In the genomic region with DNA sequence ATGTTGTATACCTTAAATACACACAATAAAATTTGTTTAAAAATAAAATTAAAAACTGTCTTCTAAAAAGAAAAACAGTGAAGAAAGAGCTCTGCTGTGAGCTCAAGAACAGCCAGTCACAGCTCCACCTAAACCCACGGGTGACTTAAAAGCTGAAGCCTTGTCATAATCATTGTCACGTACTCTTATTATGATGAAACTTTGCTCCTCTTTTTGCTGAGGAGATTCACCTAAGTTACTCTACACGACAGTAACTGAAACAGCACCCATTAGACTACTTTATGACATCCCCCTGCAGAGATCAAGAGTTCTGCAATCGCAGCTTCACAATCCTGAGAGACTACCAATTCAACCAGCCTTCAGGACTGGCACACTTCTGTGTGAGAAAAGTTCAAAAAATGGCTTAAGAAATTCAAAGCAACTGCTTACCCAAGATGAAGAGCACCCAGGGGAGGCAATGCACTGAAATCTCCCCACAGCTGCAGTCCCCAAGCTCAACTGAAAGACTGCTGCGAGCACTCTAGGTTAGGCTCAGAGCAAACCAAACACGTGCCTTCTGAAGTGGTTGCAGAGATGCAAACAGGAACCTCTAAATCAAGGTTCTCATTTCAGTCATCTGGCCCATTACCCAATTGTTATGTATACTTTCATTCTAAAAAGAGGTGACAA, we compare ENCODE assay signal across 9 cellular contexts. TPM values are rescaled to one million over a fixed set of nuclear protein-coding genes. Genes with fewer than 3 reads are reported as not detected.
A peak's percentile ranks its signal among the peaks of the same experiment; 100 is the strongest.
DNase-seq lines count a peak whose midpoint lies in the region; ATAC-seq and TF ChIP-seq lines count a peak whose summit lies in the region.
"Had no signal": no experiment of that assay in that cellular context is flagged by ENCODE, and none has a peak within 500 bp of the region (broad histone marks: within the 10 kb centered on the region; RNA-seq: fewer than 3 reads in every experiment).

A gene with protein sequence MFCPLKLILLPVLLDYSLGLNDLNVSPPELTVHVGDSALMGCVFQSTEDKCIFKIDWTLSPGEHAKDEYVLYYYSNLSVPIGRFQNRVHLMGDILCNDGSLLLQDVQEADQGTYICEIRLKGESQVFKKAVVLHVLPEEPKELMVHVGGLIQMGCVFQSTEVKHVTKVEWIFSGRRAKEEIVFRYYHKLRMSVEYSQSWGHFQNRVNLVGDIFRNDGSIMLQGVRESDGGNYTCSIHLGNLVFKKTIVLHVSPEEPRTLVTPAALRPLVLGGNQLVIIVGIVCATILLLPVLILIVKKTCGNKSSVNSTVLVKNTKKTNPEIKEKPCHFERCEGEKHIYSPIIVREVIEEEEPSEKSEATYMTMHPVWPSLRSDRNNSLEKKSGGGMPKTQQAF (minus strand): TSS at position 500 of the 669 bp plus-strand sequence. CDS start 10,145 bp downstream, outside the sequence.

- peaks cover 6% of the 10 kb centered on the region for H3K27me3 ChIP-seq in muscle layer of duodenum (ENCODE audit: low read depth, low read length)
- H3K27me3 ChIP-seq in MM.1S (replicated peaks; ENCODE audit: insufficient read depth, low read length) = peaks cover 15% of the 10 kb centered on the region; the same call in 1 of the 2 replicates

- no peaks in the 10 kb centered on the region for H3K9me3 ChIP-seq in muscle layer of duodenum (ENCODE audit: control insufficient read depth in 1 of 2, low read length in 2 of 2)
- no peaks in the 10 kb centered on the region for H3K9me3 ChIP-seq in MM.1S (replicated peaks; ENCODE audit: insufficient read depth, low read length)

- no peaks in the 10 kb centered on the region for H3K79me2 ChIP-seq in MM.1S (ENCODE audit: low read length)

- H3K36me3 Mint-ChIP-seq in type B pancreatic cell = no peaks in the 10 kb centered on the region

- no peaks in the 10 kb centered on the region for H3K36me3 ChIP-seq in muscle layer of duodenum (ENCODE audit: control insufficient read depth in 1 of 2, insufficient read depth in 2 of 2, low read length in 2 of 2)
- no peaks in the 10 kb centered on the region for H3K36me3 ChIP-seq in MM.1S (replicated peaks; ENCODE audit: insufficient read depth, low read length)

- H3K4me1 ChIP-seq in muscle layer of duodenum (ENCODE audit: control insufficient read depth in 1 of 2, insufficient read depth in 2 of 2, low read length in 2 of 2) (no peaks in the 10 kb centered on the region), MM.1S (ENCODE audit: low read length) (no peaks in the 10 kb centered on the region)

- no peak within 1 kb of the TSS for H3K27ac Mint-ChIP-seq in type B pancreatic cell

- H3K9me2 ChIP-seq in MM.1S (replicated peaks; ENCODE audit: insufficient read depth, low read length) = no peaks in the 10 kb centered on the region

- TF ChIP-seq CTCF in MM.1S (IDR thresholded peaks at IDR 0.05; ENCODE audit: low read length) (no peak), type B pancreatic cell (conservative IDR thresholded peaks at IDR 0.05) (no peak)

- H3K27ac ChIP-seq in muscle layer of duodenum (ENCODE audit: low read length) (peak within 1 kb of the TSS; percentile 17), MM.1S (ENCODE audit: low read length) (no peak within 1 kb of the TSS)

- no peak within 1 kb of the TSS for H3K4me2 ChIP-seq in MM.1S (ENCODE audit: low read depth, low read length)

- no peak within 1 kb of the TSS for H3K9ac ChIP-seq in MM.1S (ENCODE audit: low read length)

- H3F3A ChIP-seq in MM.1S (ENCODE audit: insufficient read depth, low read length) = no peaks in the 10 kb centered on the region

- H3K27me3 Mint-ChIP-seq in type B pancreatic cell = peaks cover 30% of the 10 kb centered on the region

- no peak within 1 kb of the TSS for H3K4me3 Mint-ChIP-seq in type B pancreatic cell

- no peaks in the 10 kb centered on the region for H3K4me1 Mint-ChIP-seq in type B pancreatic cell (ENCODE audit: unreplicated experiment)

- no peaks in the 10 kb centered on the region for H4K20me1 ChIP-seq in MM.1S (ENCODE audit: insufficient read depth, low read length)

- no peak within 1 kb of the TSS for H2AFZ ChIP-seq in MM.1S (ENCODE audit: low read length)

- H3K9me3 Mint-ChIP-seq in type B pancreatic cell = no peaks in the 10 kb centered on the region

- peak; percentile 62 for DNase-seq in GF-D8 (lab: John Stamatoyannopoulos, UW)
- DNase-seq in activated CD8-positive, alpha-beta memory T cell treated with anti-CD3 and anti-CD28 coated beads, Interleukin-2, amount 50 U/mL, for 4 hours = peak; percentile 62
- DNase-seq in NCI-H146 (lab: John Stamatoyannopoulos, UW) = no peak
- DNase-seq in Ammon's horn (ENCODE audit: low spot score) = no peak
- no peak for DNase-seq in MM.1S
- DNase-seq in type B pancreatic cell (ENCODE audit: extremely low spot score, unreplicated experiment) = no peak

- H3K4me3 ChIP-seq in muscle layer of duodenum (ENCODE audit: low read depth in 1 of 2, low read length in 2 of 2) (peak within 1 kb of the TSS; percentile 23 to 37), MM.1S (ENCODE audit: low read length) (no peak within 1 kb of the TSS)

- peak; percentile 54 for ATAC-seq in HG03108 (IDR thresholded peaks at IDR 0.05; ENCODE audit: unreplicated experiment)

RNA-seq across cellular contexts. Expression of the gene that starts here (rescaled TPM):
- total RNA-seq in type B pancreatic cell (ENCODE audit: low replicate concordance) = 0.19 and 0.57 TPM in 2 replicates
- total RNA-seq: fibroblast of villous mesenchyme had no signal

Comparison
In these comparisons a context has a peak if more than half of its experiments do, and no peak if none do; other contexts are left out.
1. DNase-seq: peak in GF-D8 (single experiment) and activated CD8-positive, alpha-beta memory T cell treated with anti-CD3 and anti-CD28 coated beads, Interleukin-2, amount 50 U/mL, for 4 hours (single experiment); none in NCI-H146 (single experiment), Ammon's horn (single experiment), MM.1S (single experiment) and type B pancreatic cell (single experiment).